ENCODE assay signal across 1 cellular context in the genomic region with DNA sequence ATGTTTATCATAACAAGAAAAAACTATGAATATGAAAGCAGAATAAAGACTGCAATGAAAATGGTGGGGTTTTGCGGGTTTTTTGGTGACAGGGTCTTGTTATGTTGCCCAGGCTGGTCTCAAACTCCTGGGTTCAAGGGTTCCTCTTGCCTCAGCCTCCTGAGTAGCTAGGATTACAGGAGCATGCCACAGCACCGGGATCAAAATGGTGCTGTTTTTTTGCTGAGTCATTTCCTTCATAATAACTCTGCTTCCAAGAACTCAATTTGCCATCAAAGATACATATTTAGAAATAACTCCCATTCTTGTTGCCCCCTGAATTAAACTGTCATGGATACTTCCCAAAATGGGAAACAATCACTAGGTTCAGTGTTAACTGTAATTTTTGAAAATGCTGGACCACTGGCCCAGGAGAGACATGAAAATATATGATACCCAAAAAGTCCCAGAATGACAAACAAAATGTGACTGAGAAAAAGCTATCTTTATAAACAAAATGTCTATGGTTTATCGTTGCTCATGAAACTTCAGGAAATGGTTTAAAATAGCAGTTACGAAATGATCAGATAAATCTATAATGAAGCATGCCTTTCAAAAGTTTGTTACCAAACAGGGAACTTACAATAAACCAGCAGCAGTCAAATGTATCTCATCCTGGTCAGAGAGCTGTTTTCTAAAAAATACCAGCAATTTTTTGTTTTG.
TF ChIP-seq lines count a peak whose summit lies in the region.

No MANE protein-coding gene starts in this region.

TF ChIP-seq in K562, 482 proteins besides CTCF, POLR2A, EP300 and RAD21 (continued from another document and continues in another):
- TF ChIP-seq SMARCE1 (IDR thresholded peaks at IDR 0.05) (no peak; the same call in none of the 2 replicates), KDM4B (IDR thresholded peaks at IDR 0.05; ENCODE audit: borderline replicate concordance in 2 of 2, low read depth in 1 of 2) (no peak), PRMT5 (CRISPR knock-in tag; IDR thresholded peaks at IDR 0.05) (no peak), ZNF217 (CRISPR knock-in tag; IDR thresholded peaks at IDR 0.05) (no peak), LCOR (CRISPR knock-in tag; IDR thresholded peaks at IDR 0.05) (0 out of 2 replicates have a peak, but pooled peaks have one; percentile 66), ZNF77 (CRISPR knock-in tag; IDR thresholded peaks at IDR 0.05) (no peak), RBM22 (IDR thresholded peaks at IDR 0.05; ENCODE audit: low read depth, low read length, poor library complexity, severe bottlenecking) (no peak), ZNF695 (CRISPR knock-in tag; IDR thresholded peaks at IDR 0.05) (no peak; the same call in 1 of the 2 replicates), HCFC1 (IDR thresholded peaks at IDR 0.05; ENCODE audit: low read depth, low read length) (no peak), E2F3 (CRISPR knock-in tag; IDR thresholded peaks at IDR 0.05) (no peak), CXXC5 (CRISPR knock-in tag; IDR thresholded peaks at IDR 0.05) (peak; percentile 55), SOX6 (IDR thresholded peaks at IDR 0.05) (no peak), ATF1 (CRISPR knock-in tag; IDR thresholded peaks at IDR 0.05) (no peak), ATF1 (tag; IDR thresholded peaks at IDR 0.05) (peak; percentile 62; the same call in 1 of the 2 replicates), L3MBTL2 (IDR thresholded peaks at IDR 0.05) (no peak; the same call in none of the 2 replicates), ZNF324 (CRISPR knock-in tag; IDR thresholded peaks at IDR 0.05) (0 out of 2 replicates have a peak, but pooled peaks have one; percentile 0), TAF1 (IDR thresholded peaks at IDR 0.05; ENCODE audit: control insufficient read depth, extremely low read depth, insufficient read depth, low read length, severe bottlenecking) (peak; percentile 48), ZNF76 (CRISPR knock-in tag; IDR thresholded peaks at IDR 0.05; ENCODE audit: borderline replicate concordance) (0 out of 2 replicates have a peak, but pooled peaks have one; percentile 58), TRIM28 (IDR thresholded peaks at IDR 0.05) (no peak), ZNF766 (CRISPR knock-in tag; conservative IDR thresholded peaks at IDR 0.05) (peak; percentile 90), HDAC8 (tag; IDR thresholded peaks at IDR 0.05) (0 out of 2 replicates have a peak, but pooled peaks have one; percentile 67), MAZ (CRISPR knock-in tag; conservative IDR thresholded peaks at IDR 0.05 in 1 of 2, IDR thresholded peaks at IDR 0.05 in 1 of 2) (peak; percentile 52 to 53; a peak in 3 of 4 replicates), SRF (CRISPR knock-in tag; IDR thresholded peaks at IDR 0.05) (no peak; a peak in 1 of 4 replicates), POLR2AphosphoS5 (IDR thresholded peaks at IDR 0.05; ENCODE audit: control insufficient read depth, insufficient read depth, low read depth, low read length) (no peak), FOXA3 (CRISPR knock-in tag; conservative IDR thresholded peaks at IDR 0.05 in 1 of 2, IDR thresholded peaks at IDR 0.05 in 1 of 2) (no peak), ASH1L (IDR thresholded peaks at IDR 0.05; ENCODE audit: borderline replicate concordance, low read depth, partially characterized antibody) (no peak), ILF3 (IDR thresholded peaks at IDR 0.05; ENCODE audit: borderline replicate concordance) (peak; percentile 35; the same call in 1 of the 2 replicates), ZKSCAN1 (IDR thresholded peaks at IDR 0.05; ENCODE audit: low read depth, low read length) (no peak), HNRNPH1 (optimal IDR thresholded peaks at IDR 0.05; ENCODE audit: low read depth, low read length) (no peak)
- TF ChIP-seq, protein P1, sequence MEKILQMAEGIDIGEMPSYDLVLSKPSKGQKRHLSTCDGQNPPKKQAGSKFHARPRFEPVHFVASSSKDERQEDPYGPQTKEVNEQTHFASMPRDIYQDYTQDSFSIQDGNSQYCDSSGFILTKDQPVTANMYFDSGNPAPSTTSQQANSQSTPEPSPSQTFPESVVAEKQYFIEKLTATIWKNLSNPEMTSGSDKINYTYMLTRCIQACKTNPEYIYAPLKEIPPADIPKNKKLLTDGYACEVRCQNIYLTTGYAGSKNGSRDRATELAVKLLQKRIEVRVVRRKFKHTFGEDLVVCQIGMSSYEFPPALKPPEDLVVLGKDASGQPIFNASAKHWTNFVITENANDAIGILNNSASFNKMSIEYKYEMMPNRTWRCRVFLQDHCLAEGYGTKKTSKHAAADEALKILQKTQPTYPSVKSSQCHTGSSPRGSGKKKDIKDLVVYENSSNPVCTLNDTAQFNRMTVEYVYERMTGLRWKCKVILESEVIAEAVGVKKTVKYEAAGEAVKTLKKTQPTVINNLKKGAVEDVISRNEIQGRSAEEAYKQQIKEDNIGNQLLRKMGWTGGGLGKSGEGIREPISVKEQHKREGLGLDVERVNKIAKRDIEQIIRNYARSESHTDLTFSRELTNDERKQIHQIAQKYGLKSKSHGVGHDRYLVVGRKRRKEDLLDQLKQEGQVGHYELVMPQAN (IDR thresholded peaks at IDR 0.05; ENCODE audit: borderline replicate concordance) = no peak
- TF ChIP-seq, protein P2, sequence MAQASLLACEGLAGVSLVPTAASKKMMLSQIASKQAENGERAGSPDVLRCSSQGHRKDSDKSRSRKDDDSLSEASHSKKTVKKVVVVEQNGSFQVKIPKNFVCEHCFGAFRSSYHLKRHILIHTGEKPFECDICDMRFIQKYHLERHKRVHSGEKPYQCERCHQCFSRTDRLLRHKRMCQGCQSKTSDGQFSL (CRISPR knock-in tag; IDR thresholded peaks at IDR 0.05) = no peak
- TF ChIP-seq, protein P2 (tag; IDR thresholded peaks at IDR 0.05) = peak in 1 of 2 experiments; percentile 71; a peak in 2 of 4 replicates
- TF ChIP-seq, protein P3, sequence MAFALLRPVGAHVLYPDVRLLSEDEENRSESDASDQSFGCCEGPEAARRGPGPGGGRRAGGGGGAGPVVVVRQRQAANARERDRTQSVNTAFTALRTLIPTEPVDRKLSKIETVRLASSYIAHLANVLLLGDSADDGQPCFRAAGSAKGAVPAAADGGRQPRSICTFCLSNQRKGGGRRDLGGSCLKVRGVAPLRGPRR (CRISPR knock-in tag; IDR thresholded peaks at IDR 0.05) = peak; percentile 76; the same call in 1 of the 2 replicates
- TF ChIP-seq, protein P4, sequence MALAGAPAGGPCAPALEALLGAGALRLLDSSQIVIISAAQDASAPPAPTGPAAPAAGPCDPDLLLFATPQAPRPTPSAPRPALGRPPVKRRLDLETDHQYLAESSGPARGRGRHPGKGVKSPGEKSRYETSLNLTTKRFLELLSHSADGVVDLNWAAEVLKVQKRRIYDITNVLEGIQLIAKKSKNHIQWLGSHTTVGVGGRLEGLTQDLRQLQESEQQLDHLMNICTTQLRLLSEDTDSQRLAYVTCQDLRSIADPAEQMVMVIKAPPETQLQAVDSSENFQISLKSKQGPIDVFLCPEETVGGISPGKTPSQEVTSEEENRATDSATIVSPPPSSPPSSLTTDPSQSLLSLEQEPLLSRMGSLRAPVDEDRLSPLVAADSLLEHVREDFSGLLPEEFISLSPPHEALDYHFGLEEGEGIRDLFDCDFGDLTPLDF (CRISPR knock-in tag; IDR thresholded peaks at IDR 0.05) = no peak
- TF ChIP-seq, protein P5, sequence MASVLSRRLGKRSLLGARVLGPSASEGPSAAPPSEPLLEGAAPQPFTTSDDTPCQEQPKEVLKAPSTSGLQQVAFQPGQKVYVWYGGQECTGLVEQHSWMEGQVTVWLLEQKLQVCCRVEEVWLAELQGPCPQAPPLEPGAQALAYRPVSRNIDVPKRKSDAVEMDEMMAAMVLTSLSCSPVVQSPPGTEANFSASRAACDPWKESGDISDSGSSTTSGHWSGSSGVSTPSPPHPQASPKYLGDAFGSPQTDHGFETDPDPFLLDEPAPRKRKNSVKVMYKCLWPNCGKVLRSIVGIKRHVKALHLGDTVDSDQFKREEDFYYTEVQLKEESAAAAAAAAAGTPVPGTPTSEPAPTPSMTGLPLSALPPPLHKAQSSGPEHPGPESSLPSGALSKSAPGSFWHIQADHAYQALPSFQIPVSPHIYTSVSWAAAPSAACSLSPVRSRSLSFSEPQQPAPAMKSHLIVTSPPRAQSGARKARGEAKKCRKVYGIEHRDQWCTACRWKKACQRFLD (CRISPR knock-in tag; IDR thresholded peaks at IDR 0.05) = peak; percentile 70; the same call in 1 of the 2 replicates
- TF ChIP-seq, protein P6, sequence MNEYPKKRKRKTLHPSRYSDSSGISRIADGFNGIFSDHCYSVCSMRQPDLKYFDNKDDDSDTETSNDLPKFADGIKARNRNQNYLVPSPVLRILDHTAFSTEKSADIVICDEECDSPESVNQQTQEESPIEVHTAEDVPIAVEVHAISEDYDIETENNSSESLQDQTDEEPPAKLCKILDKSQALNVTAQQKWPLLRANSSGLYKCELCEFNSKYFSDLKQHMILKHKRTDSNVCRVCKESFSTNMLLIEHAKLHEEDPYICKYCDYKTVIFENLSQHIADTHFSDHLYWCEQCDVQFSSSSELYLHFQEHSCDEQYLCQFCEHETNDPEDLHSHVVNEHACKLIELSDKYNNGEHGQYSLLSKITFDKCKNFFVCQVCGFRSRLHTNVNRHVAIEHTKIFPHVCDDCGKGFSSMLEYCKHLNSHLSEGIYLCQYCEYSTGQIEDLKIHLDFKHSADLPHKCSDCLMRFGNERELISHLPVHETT (CRISPR knock-in tag; conservative IDR thresholded peaks at IDR 0.05 in 1 of 2, IDR thresholded peaks at IDR 0.05 in 1 of 2) = peak in 1 of 2 experiments; percentile 92; a peak in 2 of 4 replicates
- TF ChIP-seq, protein P7, sequence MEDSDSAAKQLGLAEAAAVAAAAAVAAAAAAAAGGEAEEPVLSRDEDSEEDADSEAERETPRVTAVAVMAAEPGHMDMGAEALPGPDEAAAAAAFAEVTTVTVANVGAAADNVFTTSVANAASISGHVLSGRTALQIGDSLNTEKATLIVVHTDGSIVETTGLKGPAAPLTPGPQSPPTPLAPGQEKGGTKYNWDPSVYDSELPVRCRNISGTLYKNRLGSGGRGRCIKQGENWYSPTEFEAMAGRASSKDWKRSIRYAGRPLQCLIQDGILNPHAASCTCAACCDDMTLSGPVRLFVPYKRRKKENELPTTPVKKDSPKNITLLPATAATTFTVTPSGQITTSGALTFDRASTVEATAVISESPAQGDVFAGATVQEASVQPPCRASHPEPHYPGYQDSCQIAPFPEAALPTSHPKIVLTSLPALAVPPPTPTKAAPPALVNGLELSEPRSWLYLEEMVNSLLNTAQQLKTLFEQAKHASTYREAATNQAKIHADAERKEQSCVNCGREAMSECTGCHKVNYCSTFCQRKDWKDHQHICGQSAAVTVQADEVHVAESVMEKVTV (CRISPR knock-in tag; IDR thresholded peaks at IDR 0.05) = peak; percentile 22; the same call in 1 of the 2 replicates
